Comparison of ENCODE assay signal across 8 cellular contexts in genomic region chr6:31403283-31403989, GRCh38. TPM values are rescaled to one million over a fixed set of nuclear protein-coding genes. Genes with fewer than 3 reads are reported as not detected.
A peak's percentile ranks its signal among the peaks of the same experiment; 100 is the strongest.
DNase-seq lines count a peak whose midpoint lies in the region; ATAC-seq and TF ChIP-seq lines count a peak whose summit lies in the region.

Gene MICA (plus strand): TSS chr6:31403595. CDS start chr6:31403633, 38 bp downstream.

- peak within 1 kb of the TSS; percentile 84 for H3K4me3 Mint-ChIP-seq in activated T-helper 1 cell treated with anti-CD3 and anti-CD28 coated beads, Interleukin-12 subunit alpha, Interleukin-12 subunit beta, Interleukin-2, Interleukin-4 antibody, amounts not matched to agents 30 ng/mL and 10 ng/mL and 1 ng/mL, durations not matched to agents 14 hours and 24 hours and 36 hours

- H3K4me3 ChIP-seq in GM08714 (ENCODE audit: low read length): peak within 1 kb of the TSS; percentile 67
- H3K4me3 ChIP-seq in OCI-LY3 (ENCODE audit: low read length): peak within 1 kb of the TSS; percentile 55

- H3K27ac Mint-ChIP-seq in activated T-helper 1 cell treated with anti-CD3 and anti-CD28 coated beads, Interleukin-12 subunit alpha, Interleukin-12 subunit beta, Interleukin-2, Interleukin-4 antibody, amounts not matched to agents 30 ng/mL and 10 ng/mL and 1 ng/mL, durations not matched to agents 14 hours and 24 hours and 36 hours: peak within 1 kb of the TSS; percentile 84

- no peak within 1 kb of the TSS for H3K27ac ChIP-seq in OCI-LY3 (ENCODE audit: low read length)

- peaks cover 14% of the 10 kb centered on the region; the same call in 1 of the 2 replicates for H3K27me3 ChIP-seq in OCI-LY3 (ENCODE audit: low read depth, low read length)

- H3K36me3 Mint-ChIP-seq in activated T-helper 1 cell treated with anti-CD3 and anti-CD28 coated beads, Interleukin-12 subunit alpha, Interleukin-12 subunit beta, Interleukin-2, Interleukin-4 antibody, amounts not matched to agents 30 ng/mL and 10 ng/mL and 1 ng/mL, durations not matched to agents 14 hours and 24 hours and 36 hours (ENCODE audit: low read depth): peaks cover 2% of the 10 kb centered on the region

- H3K9me3 ChIP-seq in OCI-LY3 (ENCODE audit: insufficient read depth, low read length): no peaks in the 10 kb centered on the region

- ATAC-seq in HG02763 (IDR thresholded peaks at IDR 0.05; ENCODE audit: unreplicated experiment) (peak; percentile 55), GM19324 (IDR thresholded peaks at IDR 0.05; ENCODE audit: low FRiP score, unreplicated experiment) (no peak)

- no peaks in the 10 kb centered on the region for H3K36me3 ChIP-seq in OCI-LY3 (replicated peaks; ENCODE audit: low read depth, low read length)

- DNase-seq in activated T-helper 1 cell treated with anti-CD3 and anti-CD28 coated beads, Interleukin-12 subunit alpha, Interleukin-12 subunit beta, Interleukin-2, Interleukin-4 antibody, amounts not matched to agents 30 ng/mL and 10 ng/mL and 1 ng/mL, durations not matched to agents 14 hours and 24 hours and 36 hours (ENCODE audit: low spot score): peak; percentile 66
- DNase-seq in fibroblast of gingiva (ENCODE audit: low read depth) (peak; percentile 78), myocyte (ENCODE audit: low read depth) (peak; percentile 93)
- peak; percentile 48 to 49 for DNase-seq in stimulated activated CD8-positive, alpha-beta memory T cell treated with anti-CD3 and anti-CD28 coated beads, Interleukin-7, amount 100 ng/mL, for 1 hour (ENCODE audit: low read depth in 2 of 2)

- H2AFZ ChIP-seq in OCI-LY3 (ENCODE audit: low read depth, low read length): no peak within 1 kb of the TSS

- no peak within 1 kb of the TSS for H3K9ac ChIP-seq in OCI-LY3 (ENCODE audit: low read length)

- H3K27me3 Mint-ChIP-seq in activated T-helper 1 cell treated with anti-CD3 and anti-CD28 coated beads, Interleukin-12 subunit alpha, Interleukin-12 subunit beta, Interleukin-2, Interleukin-4 antibody, amounts not matched to agents 30 ng/mL and 10 ng/mL and 1 ng/mL, durations not matched to agents 14 hours and 24 hours and 36 hours (ENCODE audit: insufficient read depth): peaks cover 2% of the 10 kb centered on the region

- H3K4me1 ChIP-seq in OCI-LY3 (ENCODE audit: low read length): no peaks in the 10 kb centered on the region

- H3K4me2 ChIP-seq in OCI-LY3 (ENCODE audit: low read length): peak within 1 kb of the TSS; percentile 53

- H4K20me1 ChIP-seq in OCI-LY3 (ENCODE audit: insufficient read depth, low read length): no peaks in the 10 kb centered on the region

- intact Hi-C loops in activated T-helper 1 cell treated with anti-CD3 and anti-CD28 coated beads, Interleukin-12 subunit alpha, Interleukin-12 subunit beta, Interleukin-2, Interleukin-4 antibody, amounts not matched to agents 30 ng/mL and 10 ng/mL and 1 ng/mL, durations not matched to agents 14 hours and 24 hours and 36 hours (cut with micrococcal nuclease): loop anchor here (2.0 to 10.0 kb wide), 3 partner anchors 46 to 191 kb away; partner anchors contain the start of genes HLA-B and NCR3

- no peaks in the 10 kb centered on the region for H3K9me3 Mint-ChIP-seq in activated T-helper 1 cell treated with anti-CD3 and anti-CD28 coated beads, Interleukin-12 subunit alpha, Interleukin-12 subunit beta, Interleukin-2, Interleukin-4 antibody, amounts not matched to agents 30 ng/mL and 10 ng/mL and 1 ng/mL, durations not matched to agents 14 hours and 24 hours and 36 hours

- H3K79me2 ChIP-seq in OCI-LY3 (ENCODE audit: low read length): no peaks in the 10 kb centered on the region

- TF ChIP-seq CTCF in OCI-LY3 (IDR thresholded peaks at IDR 0.05; ENCODE audit: low read depth, low read length): no peak

- H3K4me1 Mint-ChIP-seq in activated T-helper 1 cell treated with anti-CD3 and anti-CD28 coated beads, Interleukin-12 subunit alpha, Interleukin-12 subunit beta, Interleukin-2, Interleukin-4 antibody, amounts not matched to agents 30 ng/mL and 10 ng/mL and 1 ng/mL, durations not matched to agents 14 hours and 24 hours and 36 hours (ENCODE audit: low read depth): peaks cover 54% of the 10 kb centered on the region

RNA-seq across cellular contexts. Expression of gene MICA, which starts in this region (rescaled TPM):
- total RNA-seq in activated T-helper 1 cell treated with anti-CD3 and anti-CD28 coated beads, Interleukin-12 subunit alpha, Interleukin-12 subunit beta, Interleukin-2, Interleukin-4 antibody, amounts not matched to agents 30 ng/mL and 10 ng/mL and 1 ng/mL, durations not matched to agents 14 hours and 24 hours and 36 hours: 11.5 and 12.4 TPM in 2 replicates
- 32.5 and 55.9 TPM in 2 replicates for total RNA-seq in myocyte
- polyA plus RNA-seq in myocyte (2012): 62.4 TPM
